In genomic region chr1:244896550-244896949, GRCh38 we compare ENCODE assay signal across 16 cellular contexts. TPM values are rescaled to one million over a fixed set of nuclear protein-coding genes. Genes with fewer than 3 reads are reported as not detected.
DNase-seq lines count a peak whose midpoint lies in the region; ATAC-seq and TF ChIP-seq lines count a peak whose summit lies in the region.
"Had no signal": no experiment of that assay in that cellular context is flagged by ENCODE, and none has a peak within 500 bp of the region (broad histone marks: within the 10 kb centered on the region; RNA-seq: fewer than 3 reads in every experiment).

No MANE protein-coding gene starts in this region.

- H3K79me2 ChIP-seq in PC-3 (ENCODE audit: low read length) = no peaks in the 10 kb centered on the region

- no peak overlapping the region for H3K9ac ChIP-seq in PC-3 (ENCODE audit: low read length)

- H3K9me2 ChIP-seq in PC-3 (replicated peaks; ENCODE audit: low read length) = no peaks in the 10 kb centered on the region

- H3F3A ChIP-seq in PC-3 (ENCODE audit: low read length, unreplicated experiment) = no peaks in the 10 kb centered on the region

- 0 out of 2 replicates have a peak overlapping the region, but pooled peaks have one; percentile 33 for H2AFZ ChIP-seq in PC-3 (ENCODE audit: low read length)

- H4K20me1 ChIP-seq in PC-3 (ENCODE audit: low read length) = no peaks in the 10 kb centered on the region

- H3K9me3 ChIP-seq in PC-3 (ENCODE audit: low read length) (no peaks in the 10 kb centered on the region), ascending aorta (no peaks in the 10 kb centered on the region)

- no peak overlapping the region for H3K4me3 ChIP-seq in PC-3 (ENCODE audit: low read length)
- H3K4me3 ChIP-seq in epithelial cell of esophagus (ENCODE audit: low read length) = no peak overlapping the region
- H3K4me3 ChIP-seq in ascending aorta = no peak overlapping the region

- H3K4me1 ChIP-seq in PC-3 (ENCODE audit: insufficient read depth, low read length) = peaks cover 18% of the 10 kb centered on the region
- no peaks in the 10 kb centered on the region for H3K4me1 ChIP-seq in ascending aorta

- TF ChIP-seq CTCF in PC-3 (conservative IDR thresholded peaks at IDR 0.05; ENCODE audit: low read depth, low read length) (no peak), epithelial cell of esophagus (IDR thresholded peaks at IDR 0.05; ENCODE audit: insufficient read depth, low read depth, low read length, missing control alignments) (no peak), ascending aorta (IDR thresholded peaks at IDR 0.05) (no peak)

- H3K27ac ChIP-seq in PC-3 (ENCODE audit: low read length) (0 out of 2 replicates have a peak overlapping the region, but pooled peaks have one; percentile 10), ascending aorta (no peak overlapping the region)

- peak overlapping the region; percentile 52; the same call in 1 of the 2 replicates for H3K4me2 ChIP-seq in PC-3 (ENCODE audit: low read length)

- intact Hi-C loops in PC-3 (cut with micrococcal nuclease) (no loop called here), ascending aorta (cut with DNase I) (no loop called here)

- H3K27me3 ChIP-seq in PC-3 (ENCODE audit: low read length) (no peaks in the 10 kb centered on the region), ascending aorta (no peaks in the 10 kb centered on the region)

- BruUV-seq in PC-3 (replicated peaks; lab: Mats Ljungman, UMichigan) = no TSS peak

- CTCF ChIA-PET in PC-3 (lab: Charles Lee) = interaction anchor here (0.5 kb wide), 1 partner anchor 1254 kb away, joined by 3 read pairs; no protein-coding TSS in a partner anchor

- DNase-seq in GM03348 (ENCODE audit: low spot score) (peak; percentile 36), PC-3 (peak; percentile 80), epithelial cell of esophagus (ENCODE audit: low read depth) (peak; percentile 39), pulmonary artery endothelial cell (ENCODE audit: low read depth, low spot score) (peak; percentile 79), ascending aorta (ENCODE audit: low spot score in 2 of 2) (no peak), NCI-H446 treated with DMSO at 0.1 percent for 48 hours (lab: John Stamatoyannopoulos, UW) (no peak), Ammon's horn (ENCODE audit: low spot score) (no peak), RPMI8226 (no peak)
- DNase-seq: CD8-positive, alpha-beta memory T cell; NCI-H1436 treated with DMSO at 0.1 percent for 48 hours; NCI-H510A treated with DMSO at 0.1 percent for 48 hours; OCI-M1; retina; stimulated activated CD4-positive, alpha-beta T cell treated with anti-CD3 and anti-CD28 coated beads, Interleukin-4, amount 100 ng/mL, for 4 hours; stimulated activated naive B cell treated with anti-CD40 and anti-IgM and Interleukin-4, amounts not matched to agents 10 μg/mL and 1 μg/mL and 100 μg/mL, for 72 hours; T-helper 1 cell had no signal

- H3K36me3 ChIP-seq in PC-3 (ENCODE audit: low read depth, low read length) (no peaks in the 10 kb centered on the region), ascending aorta (no peaks in the 10 kb centered on the region)

- POLR2A ChIA-PET in PC-3 (lab: Charles Lee; ENCODE audit: unreplicated experiment) = interaction anchor here (0.5 kb wide), 1 partner anchor 61 kb away, joined by 3 read pairs; the partner anchor contains the start of gene COX20

- ATAC-seq in PC-3 = peak; percentile 87
- ATAC-seq: stimulated activated naive B cell treated with anti-CD40 and anti-IgM and Interleukin-4, amounts not matched to agents 10 μg/mL and 1 μg/mL and 100 μg/mL, for 72 hours had no signal

RNA-seq across cellular contexts. Expression of gene HNRNPU, which starts 32.2 kb away (rescaled TPM):
- 431 and 503 TPM in 2 replicates for total RNA-seq in PC-3 (2014; rRNA removed)
- 474 and 592 TPM in 2 replicates for total RNA-seq in pulmonary artery endothelial cell
- total RNA-seq in ascending aorta = 128 TPM

Comparison
In these comparisons a context has a peak if more than half of its experiments do, and no peak if none do; other contexts are left out.
1. DNase-seq: peak in GM03348 (single experiment), PC-3 (single experiment), epithelial cell of esophagus (single experiment) and pulmonary artery endothelial cell (single experiment); none in ascending aorta (0 of 2), NCI-H446 treated with DMSO at 0.1 percent for 48 hours (single experiment), Ammon's horn (single experiment) and RPMI8226 (single experiment).